8 cellular contexts compared by ENCODE assay signal in the genomic region with DNA sequence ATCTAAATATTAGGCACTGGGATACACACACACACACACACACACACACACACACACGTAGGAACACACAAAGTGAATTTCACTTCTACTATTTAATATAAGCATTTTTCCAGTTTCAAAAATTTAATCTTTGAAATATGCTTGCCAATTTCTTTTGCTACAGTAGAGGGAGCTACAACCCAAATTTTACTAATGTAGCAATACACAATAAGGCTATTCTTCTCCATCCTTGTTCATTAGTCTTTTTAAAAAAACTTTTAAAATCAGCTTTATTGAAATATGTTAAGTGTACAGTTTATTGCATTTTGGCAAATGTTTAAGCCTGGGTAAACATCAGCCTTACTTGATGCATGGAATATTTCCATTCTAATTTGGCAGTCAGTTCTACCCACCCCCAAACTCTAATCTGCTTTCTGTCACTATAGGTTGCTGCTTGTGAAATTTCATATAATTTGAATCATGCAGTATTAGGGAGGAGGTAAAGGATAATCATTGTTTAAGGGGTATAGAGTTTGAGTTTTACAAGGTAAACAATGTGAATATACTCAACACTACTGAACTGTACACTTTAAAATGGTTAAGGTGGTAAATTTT.
A peak's percentile ranks its signal among the peaks of the same experiment; 100 is the strongest.
DNase-seq lines count a peak whose midpoint lies in the region; ATAC-seq and TF ChIP-seq lines count a peak whose summit lies in the region.

No MANE protein-coding gene starts in this region.

- no peak for TF ChIP-seq EP300 in esophagus muscularis mucosa (IDR thresholded peaks at IDR 0.05)

- intact Hi-C loops in right cardiac atrium (cut with DNase I) = loop anchor here in 3 of 4 donors (5.0 to 10.0 kb wide), 2 partner anchors 244 to 382 kb away; no protein-coding TSS in a partner anchor
- intact Hi-C loops in esophagus muscularis mucosa (cut with DNase I) = loop anchor here (5.0 to 10.0 kb wide), 2 partner anchors 244 to 382 kb away; no protein-coding TSS in a partner anchor

- TF ChIP-seq CTCF in cardiac muscle cell (IDR thresholded peaks at IDR 0.05; ENCODE audit: low read depth, low read length) = peak; percentile 59
- peak in 5 of 6 experiments; percentile 46 to 71 (median 66) for TF ChIP-seq CTCF in Peyer's patch (IDR thresholded peaks at IDR 0.05)
- TF ChIP-seq CTCF in esophagus muscularis mucosa (IDR thresholded peaks at IDR 0.05) = peak; percentile 43 to 56 (median 54)
- TF ChIP-seq CTCF in omental fat pad (IDR thresholded peaks at IDR 0.05) = no peak

- TF ChIP-seq POLR2A in Peyer's patch (IDR thresholded peaks at IDR 0.05) (no peak), esophagus muscularis mucosa (IDR thresholded peaks at IDR 0.05; ENCODE audit: low read depth) (no peak)

- ATAC-seq in right cardiac atrium = no peak
- no peak for ATAC-seq in omental fat pad (ENCODE audit: low FRiP score)
- no peak for ATAC-seq in GM19452 (IDR thresholded peaks at IDR 0.05; ENCODE audit: unreplicated experiment)
- no peak for ATAC-seq in HG02840 (IDR thresholded peaks at IDR 0.05; ENCODE audit: low FRiP score, unreplicated experiment)

- H3K4me3 ChIP-seq in cardiac muscle cell = no peak overlapping the region
- no peak overlapping the region for H3K4me3 ChIP-seq in right cardiac atrium (ENCODE audit: low read length)
- no peak overlapping the region for H3K4me3 ChIP-seq in Peyer's patch
- H3K4me3 ChIP-seq in esophagus muscularis mucosa = no peak overlapping the region

- no peaks in the 10 kb centered on the region for H3K4me1 ChIP-seq in cardiac muscle cell (ENCODE audit: low read depth)
- H3K4me1 ChIP-seq in right cardiac atrium (ENCODE audit: control insufficient read depth, insufficient read depth, low read length) = no peaks in the 10 kb centered on the region
- H3K4me1 ChIP-seq in Peyer's patch = no peaks in the 10 kb centered on the region
- no peaks in the 10 kb centered on the region for H3K4me1 ChIP-seq in esophagus muscularis mucosa

- no peaks in the 10 kb centered on the region for H3K27me3 ChIP-seq in cardiac muscle cell
- no peaks in the 10 kb centered on the region for H3K27me3 ChIP-seq in right cardiac atrium (ENCODE audit: control insufficient read depth, insufficient read depth)
- no peaks in the 10 kb centered on the region for H3K27me3 ChIP-seq in Peyer's patch
- no peaks in the 10 kb centered on the region for H3K27me3 ChIP-seq in esophagus muscularis mucosa

- 10% methylated on average over 1 of the region's 1 CpG for WGBS in right cardiac atrium
- WGBS in esophagus muscularis mucosa = 10% methylated on average over 1 of the region's 1 CpG

- H3K36me3 ChIP-seq in cardiac muscle cell (peaks cover 4% of the 10 kb centered on the region), Peyer's patch (no peaks in the 10 kb centered on the region), esophagus muscularis mucosa (peaks cover 0 to 8% (median 2%) of the 10 kb centered on the region in 4 donors)

- no peak overlapping the region for H3K27ac ChIP-seq in cardiac muscle cell
- H3K27ac ChIP-seq in right cardiac atrium (ENCODE audit: low read length) = no peak overlapping the region
- no peak overlapping the region for H3K27ac ChIP-seq in Peyer's patch
- H3K27ac ChIP-seq in esophagus muscularis mucosa (replicated peaks in 1 of 4) = no peak overlapping the region

- no peaks in the 10 kb centered on the region for H3K9me3 ChIP-seq in cardiac muscle cell (ENCODE audit: low read depth)
- H3K9me3 ChIP-seq in right cardiac atrium (ENCODE audit: control insufficient read depth, low read length) = no peaks in the 10 kb centered on the region
- no peaks in the 10 kb centered on the region for H3K9me3 ChIP-seq in Peyer's patch
- no peaks in the 10 kb centered on the region for H3K9me3 ChIP-seq in esophagus muscularis mucosa

- DNase-seq in cardiac muscle cell (ENCODE audit: low read depth in 1 of 2, low spot score in 1 of 2) = peak; percentile 21 to 57
- DNase-seq in right cardiac atrium = no peak
- DNase-seq in Peyer's patch = no peak
- DNase-seq in esophagus muscularis mucosa (ENCODE audit: extremely low spot score) = no peak
- peak; percentile 10 for DNase-seq in putamen (ENCODE audit: low spot score)
- no peak for DNase-seq in omental fat pad (ENCODE audit: low spot score)

Comparison
In these comparisons a context has a peak if more than half of its experiments do, and no peak if none do; other contexts are left out.
1. DNase-seq: peak in cardiac muscle cell (2 of 2) and putamen (single experiment); none in right cardiac atrium (0 of 3), Peyer's patch (0 of 3), esophagus muscularis mucosa (single experiment) and omental fat pad (single experiment).
2. CTCF ChIP-seq: peak in cardiac muscle cell (single experiment), Peyer's patch (5 of 6) and esophagus muscularis mucosa (3 of 3); none in omental fat pad (0 of 3).